In the genomic region with DNA sequence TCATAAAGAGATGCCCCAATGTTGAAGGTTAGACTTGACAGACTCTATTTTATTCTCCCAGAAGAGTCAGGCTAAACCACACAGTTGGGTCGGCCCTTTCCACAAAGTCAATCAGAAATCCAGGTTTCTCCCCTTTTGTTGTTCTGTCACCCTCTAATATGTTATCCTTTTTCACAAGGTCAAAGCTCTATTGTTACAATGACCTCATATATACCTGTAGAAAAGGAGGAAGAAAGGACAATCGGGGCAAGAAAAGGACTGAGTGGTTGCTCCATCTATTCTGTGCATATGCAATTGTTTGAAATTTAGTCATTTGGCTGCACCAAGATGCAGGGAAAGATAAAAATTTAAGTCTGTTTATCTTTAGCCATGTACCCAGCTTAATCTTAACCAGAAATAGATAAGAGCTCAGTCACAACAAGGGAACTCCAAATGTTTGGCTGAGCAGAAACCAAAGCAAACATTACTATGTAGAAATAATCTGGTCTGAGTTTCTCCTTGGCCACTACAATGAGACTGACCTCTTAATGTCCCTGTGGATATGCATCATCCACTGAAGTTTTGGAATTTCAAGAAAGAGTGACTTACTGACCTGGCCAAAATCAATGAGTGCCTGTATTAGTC, we compare ENCODE assay signal across 32 cellular contexts.
"Had no signal": no experiment of that assay in that cellular context is flagged by ENCODE, and none has a peak within 500 bp of the region (broad histone marks: within the 10 kb centered on the region; RNA-seq: fewer than 3 reads in every experiment).

No MANE protein-coding gene starts in this region.

- H3K9ac ChIP-seq: parathyroid adenoma had no signal

- H3K27me3 ChIP-seq: brain microvascular endothelial cell, heart right ventricle, right atrium auricular region, upper lobe of left lung, vagina had no signal

- H3K27ac Mint-ChIP-seq: activated CD4-positive, alpha-beta memory T cell treated with anti-CD3 and anti-CD28 coated beads, Interleukin-2, amount 10 ng/mL, durations not matched to agents 7 days and 5 days; activated CD4-positive, alpha-beta T cell treated with anti-CD3 and anti-CD28 coated beads, Interleukin-2, amount 10 ng/mL, durations not matched to agents 7 days and 5 days; activated T-cell treated with anti-CD3 and anti-CD28 coated beads, Interleukin-2, amount 50 U/mL, for 24 hours; activated T-helper 17 cell treated with anti-CD3 and anti-CD28 coated beads, Interleukin-2, amount 50 U/mL, for 72 hours; stimulated activated memory B cell treated with anti-CD40 and anti-IgM and Interleukin-4, amounts not matched to agents 10 μg/mL and 1 μg/mL and 100 μg/mL, for 72 hours; stimulated activated naive CD8-positive, alpha-beta T cell treated with anti-CD3 and anti-CD28 coated beads, Interleukin-15, amount 100 ng/mL, for 72 hours; T-helper 1 cell treated with Interleukin-12 subunit alpha and Interleukin-12 subunit beta and Interleukin-4 antibody, amounts not matched to agents 30 μg/mL and 1 μg/mL, for 36 hours had no signal

- H3K4me1 ChIP-seq: heart right ventricle, left ventricle myocardium inferior, parathyroid adenoma, right atrium auricular region, upper lobe of left lung, vagina had no signal

- H3K4me3 Mint-ChIP-seq: activated CD4-positive, alpha-beta memory T cell treated with anti-CD3 and anti-CD28 coated beads, Interleukin-2, amount 10 ng/mL, durations not matched to agents 7 days and 5 days; activated CD4-positive, alpha-beta T cell treated with anti-CD3 and anti-CD28 coated beads, Interleukin-2, amount 10 ng/mL, durations not matched to agents 7 days and 5 days; activated T-cell treated with anti-CD3 and anti-CD28 coated beads, Interleukin-2, amount 50 U/mL, for 24 hours; activated T-helper 17 cell treated with anti-CD3 and anti-CD28 coated beads, Interleukin-2, amount 50 U/mL, for 72 hours; stimulated activated memory B cell treated with anti-CD40 and anti-IgM and Interleukin-4, amounts not matched to agents 10 μg/mL and 1 μg/mL and 100 μg/mL, for 72 hours; stimulated activated naive CD8-positive, alpha-beta T cell treated with anti-CD3 and anti-CD28 coated beads, Interleukin-15, amount 100 ng/mL, for 72 hours; T-helper 1 cell treated with Interleukin-12 subunit alpha and Interleukin-12 subunit beta and Interleukin-4 antibody, amounts not matched to agents 30 μg/mL and 1 μg/mL, for 36 hours had no signal

- H3K4me2 ChIP-seq: smooth muscle cell had no signal

- H3K27ac ChIP-seq: brain microvascular endothelial cell, coronary artery, heart right ventricle, left ventricle myocardium inferior, parathyroid adenoma, right atrium auricular region, upper lobe of left lung, vagina had no signal

- H3K36me3 Mint-ChIP-seq: stimulated activated memory B cell treated with anti-CD40 and anti-IgM and Interleukin-4, amounts not matched to agents 10 μg/mL and 1 μg/mL and 100 μg/mL, for 72 hours had no signal

- H3K27me3 Mint-ChIP-seq: activated CD4-positive, alpha-beta memory T cell treated with anti-CD3 and anti-CD28 coated beads, Interleukin-2, amount 10 ng/mL, durations not matched to agents 7 days and 5 days; activated CD4-positive, alpha-beta T cell treated with anti-CD3 and anti-CD28 coated beads, Interleukin-2, amount 10 ng/mL, durations not matched to agents 7 days and 5 days; activated T-cell treated with anti-CD3 and anti-CD28 coated beads, Interleukin-2, amount 50 U/mL, for 24 hours; activated T-helper 17 cell treated with anti-CD3 and anti-CD28 coated beads, Interleukin-2, amount 50 U/mL, for 72 hours; stimulated activated memory B cell treated with anti-CD40 and anti-IgM and Interleukin-4, amounts not matched to agents 10 μg/mL and 1 μg/mL and 100 μg/mL, for 72 hours; stimulated activated naive CD8-positive, alpha-beta T cell treated with anti-CD3 and anti-CD28 coated beads, Interleukin-15, amount 100 ng/mL, for 72 hours had no signal

- H3K4me3 ChIP-seq: coronary artery, heart right ventricle, left ventricle myocardium inferior, lung, right atrium auricular region, smooth muscle cell, upper lobe of left lung, vagina had no signal

- H3K4me1 Mint-ChIP-seq: activated CD4-positive, alpha-beta memory T cell treated with anti-CD3 and anti-CD28 coated beads, Interleukin-2, amount 10 ng/mL, durations not matched to agents 7 days and 5 days; activated CD4-positive, alpha-beta T cell treated with anti-CD3 and anti-CD28 coated beads, Interleukin-2, amount 10 ng/mL, durations not matched to agents 7 days and 5 days; activated T-helper 17 cell treated with anti-CD3 and anti-CD28 coated beads, Interleukin-2, amount 50 U/mL, for 72 hours; stimulated activated memory B cell treated with anti-CD40 and anti-IgM and Interleukin-4, amounts not matched to agents 10 μg/mL and 1 μg/mL and 100 μg/mL, for 72 hours; stimulated activated naive CD8-positive, alpha-beta T cell treated with anti-CD3 and anti-CD28 coated beads, Interleukin-15, amount 100 ng/mL, for 72 hours had no signal

- H3K36me3 ChIP-seq: brain microvascular endothelial cell, heart right ventricle, left ventricle myocardium inferior, right atrium auricular region, upper lobe of left lung, vagina had no signal

- H3K79me2 ChIP-seq: parathyroid adenoma had no signal

- H3K9me3 Mint-ChIP-seq: activated CD4-positive, alpha-beta T cell treated with anti-CD3 and anti-CD28 coated beads, Interleukin-2, amount 10 ng/mL, durations not matched to agents 7 days and 5 days; activated T-cell treated with anti-CD3 and anti-CD28 coated beads, Interleukin-2, amount 50 U/mL, for 24 hours had no signal

- ATAC-seq: activated T-helper 17 cell treated with anti-CD3 and anti-CD28 coated beads, Interleukin-2, amount 50 U/mL, for 72 hours; esophagus mucosa; heart right ventricle; stimulated activated memory B cell treated with anti-CD40 and anti-IgM and Interleukin-4, amounts not matched to agents 10 μg/mL and 1 μg/mL and 100 μg/mL, for 72 hours; stimulated activated naive CD8-positive, alpha-beta T cell treated with anti-CD3 and anti-CD28 coated beads, Interleukin-15, amount 100 ng/mL, for 72 hours had no signal

- H2AFZ ChIP-seq: parathyroid adenoma had no signal

- DNase-seq: activated CD4-positive, alpha-beta memory T cell treated with anti-CD3 and anti-CD28 coated beads, Interleukin-2, amount 10 ng/mL, durations not matched to agents 7 days and 5 days; activated CD4-positive, alpha-beta T cell treated with anti-CD3 and anti-CD28 coated beads, Interleukin-2, amount 10 ng/mL, durations not matched to agents 7 days and 5 days; activated CD4-positive, CD25-positive, alpha-beta regulatory T cell treated with anti-CD3 and anti-CD28 coated beads, Interleukin-2, amount 50 U/mL, for 72 hours; activated CD8-positive, alpha-beta memory T cell treated with anti-CD3 and anti-CD28 coated beads, Interleukin-2, amount 50 U/mL, for 48 hours; activated gamma-delta T cell treated with Interleukin-2 at 50 U/mL for 16 hours; activated naive CD4-positive, alpha-beta T cell treated with anti-CD3 and anti-CD28 coated beads, Interleukin-2, amount 50 U/mL, for 16 hours; activated T-cell treated with anti-CD3 and anti-CD28 coated beads, Interleukin-2, amount 50 U/mL, for 24 hours; amygdala; brain microvascular endothelial cell; foreskin melanocyte; heart right ventricle; kidney glomerular epithelial cell; left ventricle myocardium inferior; nucleus accumbens; stimulated activated CD4-positive, alpha-beta T cell treated with anti-CD3 and anti-CD28 coated beads, Interleukin-1b, Interleukin-23, amount 100 ng/mL, for 48 hours; stimulated activated CD4-positive, alpha-beta T cell treated with anti-CD3 and anti-CD28 coated beads, Interleukin-4, amount 100 ng/mL, for 4 hours; stimulated activated CD8-positive, alpha-beta memory T cell treated with anti-CD3 and anti-CD28 coated beads, Interleukin-4, amount 100 ng/mL, for 48 hours; stimulated activated naive CD8-positive, alpha-beta T cell treated with anti-CD3 and anti-CD28 coated beads, Interleukin-15, amount 100 ng/mL, for 72 hours; substantia nigra; SW 1271; T-helper 9 cell; upper lobe of left lung had no signal

- H3K9me3 ChIP-seq: left ventricle myocardium inferior, right atrium auricular region, upper lobe of left lung, vagina had no signal
